In the genomic region with DNA sequence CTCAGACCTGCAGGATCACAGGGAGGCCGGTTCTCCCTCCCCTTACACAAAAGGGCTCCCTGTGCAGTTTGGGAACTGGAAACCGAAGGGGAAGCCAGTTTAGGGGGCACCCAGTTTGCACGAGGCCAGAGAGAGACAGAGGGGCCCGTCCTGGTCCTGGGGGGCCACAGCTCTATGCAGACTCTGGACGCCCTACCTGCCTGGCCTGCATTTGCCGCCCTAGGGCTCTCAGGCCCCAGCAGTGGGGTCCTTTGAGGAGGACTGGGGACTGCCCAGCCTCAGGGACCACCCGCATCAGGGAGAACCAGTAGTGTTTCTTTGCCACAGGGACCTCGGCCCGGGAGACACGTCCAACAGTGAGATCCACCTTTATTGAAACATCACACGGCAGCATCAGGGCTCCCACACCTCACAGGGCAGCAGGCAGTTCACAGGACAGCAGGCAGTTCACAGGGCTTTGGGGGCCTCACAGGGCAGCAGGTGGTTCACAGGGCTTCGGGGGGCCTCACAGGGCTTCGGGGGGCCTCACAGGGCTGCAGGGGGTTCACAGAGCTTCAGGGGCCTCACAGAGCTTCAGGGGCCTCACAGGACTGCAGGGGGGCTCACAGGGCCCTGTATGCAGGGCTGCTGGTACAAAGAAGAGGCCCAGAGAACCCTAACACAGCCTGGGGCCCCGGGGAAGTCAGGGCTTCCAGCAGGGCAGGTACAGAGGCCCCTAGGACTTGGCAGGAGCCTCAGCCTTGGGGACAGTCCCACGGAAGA, we compare ENCODE assay signal across 8 cellular contexts. TPM values are rescaled to one million over a fixed set of nuclear protein-coding genes. Genes with fewer than 3 reads are reported as not detected.
DNase-seq lines count a peak whose midpoint lies in the region; ATAC-seq and TF ChIP-seq lines count a peak whose summit lies in the region.

No MANE protein-coding gene starts in this region.

- no peaks in the 10 kb centered on the region for H3K9me3 ChIP-seq in upper lobe of right lung

- H2AK5ac ChIP-seq in mesendoderm (ENCODE audit: low read length), result no peak overlapping the region

- H2BK5ac ChIP-seq in mesendoderm (ENCODE audit: low read length), result no peak overlapping the region

- no peaks in the 10 kb centered on the region for H3K27me3 Mint-ChIP-seq in activated T-cell treated with anti-CD3 and anti-CD28 coated beads, Interleukin-2, amount 50 U/mL, for 4 hours (ENCODE audit: low read depth)

- no peak overlapping the region for H3K23ac ChIP-seq in mesendoderm (ENCODE audit: low read length)

- H3K4me1 ChIP-seq in mesendoderm (ENCODE audit: control insufficient read depth, low read depth, low read length) (no peaks in the 10 kb centered on the region), upper lobe of right lung (peaks cover 16% of the 10 kb centered on the region)

- no peak for TF ChIP-seq CTCF in upper lobe of right lung (IDR thresholded peaks at IDR 0.05)

- no peak overlapping the region for H3K4ac ChIP-seq in mesendoderm (ENCODE audit: low read depth, low read length)

- peak overlapping the region; percentile 52 for H3K9ac ChIP-seq in mesendoderm (ENCODE audit: low read length)

- H3K9me3 Mint-ChIP-seq in activated T-cell treated with anti-CD3 and anti-CD28 coated beads, Interleukin-2, amount 50 U/mL, for 4 hours, result no peaks in the 10 kb centered on the region

- no peak for ATAC-seq in activated T-cell treated with anti-CD3 and anti-CD28 coated beads, Interleukin-2, amount 50 U/mL, for 4 hours
- ATAC-seq in upper lobe of right lung, result no peak
- ATAC-seq in GM18517 (IDR thresholded peaks at IDR 0.05; ENCODE audit: unreplicated experiment), result no peak
- ATAC-seq in GM18502 (IDR thresholded peaks at IDR 0.05; ENCODE audit: poor library complexity, unreplicated experiment), result no peak

- H3K27ac ChIP-seq in caudate nucleus (ENCODE audit: low read depth, low read length) (peak overlapping the region; percentile 89), mesendoderm (ENCODE audit: low read depth, low read length) (no peak overlapping the region), upper lobe of right lung (peak overlapping the region; percentile 34)

- H2BK120ac ChIP-seq in mesendoderm (ENCODE audit: low read depth, low read length), result no peak overlapping the region

- peaks cover 3% of the 10 kb centered on the region for H3K36me3 Mint-ChIP-seq in activated T-cell treated with anti-CD3 and anti-CD28 coated beads, Interleukin-2, amount 50 U/mL, for 4 hours (ENCODE audit: insufficient read depth)

- H3K27me3 ChIP-seq in mesendoderm (ENCODE audit: insufficient read depth, low read length, poor library complexity) (no peaks in the 10 kb centered on the region), upper lobe of right lung (no peaks in the 10 kb centered on the region)

- no peaks in the 10 kb centered on the region for H3K79me2 ChIP-seq in mesendoderm (ENCODE audit: control insufficient read depth, insufficient read depth, low read length)

- H4K8ac ChIP-seq in mesendoderm (ENCODE audit: low read depth, low read length), result no peak overlapping the region

- H3K79me1 ChIP-seq in mesendoderm (ENCODE audit: low read length), result no peaks in the 10 kb centered on the region

- peaks cover 45% of the 10 kb centered on the region for H3K4me1 Mint-ChIP-seq in activated T-cell treated with anti-CD3 and anti-CD28 coated beads, Interleukin-2, amount 50 U/mL, for 4 hours (ENCODE audit: low read depth)

- H3K36me3 ChIP-seq in mesendoderm (ENCODE audit: control insufficient read depth, insufficient read depth, low read length) (no peaks in the 10 kb centered on the region), upper lobe of right lung (no peaks in the 10 kb centered on the region)

- peak overlapping the region; percentile 59 for H3K4me3 Mint-ChIP-seq in activated T-cell treated with anti-CD3 and anti-CD28 coated beads, Interleukin-2, amount 50 U/mL, for 4 hours

- H2BK15ac ChIP-seq in mesendoderm (replicated peaks; ENCODE audit: low read depth), result no peak overlapping the region

- H3K4me2 ChIP-seq in mesendoderm (ENCODE audit: low read length), result no peak overlapping the region

- no peak overlapping the region for H4K5ac ChIP-seq in mesendoderm (ENCODE audit: low read length)

- intact Hi-C loops in upper lobe of right lung (cut with DNase I), result no loop called here

- WGBS in mesendoderm (ENCODE audit: extremely low coverage, insufficient coverage, low lambda C conversion rate), result no CpG with 5 or more reads among the region's 15 CpGs

- H3K4me3 ChIP-seq in mesendoderm (ENCODE audit: low read length) (no peak overlapping the region), upper lobe of right lung (peak overlapping the region; percentile 67)

- DNase-seq in activated T-cell treated with anti-CD3 and anti-CD28 coated beads, Interleukin-2, amount 50 U/mL, for 4 hours, result no peak
- no peak for DNase-seq in activated T-cell treated with anti-CD3 and anti-CD28 coated beads, Interleukin-2, amount 50 U/mL, for 1 hour
- no peak for DNase-seq in caudate nucleus (lab: John Stamatoyannopoulos, UW)
- no peak for DNase-seq in mesendoderm
- DNase-seq in upper lobe of right lung, result no peak
- DNase-seq in NCI-H2107 (lab: John Stamatoyannopoulos, UW), result no peak

- peak overlapping the region; percentile 82 for H3K56ac ChIP-seq in mesendoderm (ENCODE audit: low read length)

- peak overlapping the region; percentile 24 for H3K18ac ChIP-seq in mesendoderm (ENCODE audit: low read length)

RNA-seq across cellular contexts. Expression of a gene that starts 0.6 kb away (rescaled TPM):
- 10 to 100 TPM; 69.5 to 89.1 (median 87.7) TPM for total RNA-seq in activated T-cell treated with anti-CD3 and anti-CD28 coated beads, Interleukin-2, amount 50 U/mL, for 4 hours
- polyA plus RNA-seq in mesendoderm (2013, experiment 1 of 2), result 27.2 TPM
- polyA plus RNA-seq in mesendoderm (2013, experiment 2 of 2), result 28.2 TPM
- total RNA-seq in upper lobe of right lung, result 23.9 TPM

RNA-seq across cellular contexts. Expression of a gene that starts 18.6 kb away (rescaled TPM):
- not detected for total RNA-seq in activated T-cell treated with anti-CD3 and anti-CD28 coated beads, Interleukin-2, amount 50 U/mL, for 4 hours
- polyA plus RNA-seq in mesendoderm (2013, experiment 1 of 2), result 0.07 TPM
- 0.04 TPM for polyA plus RNA-seq in mesendoderm (2013, experiment 2 of 2)
- not detected for total RNA-seq in upper lobe of right lung

RNA-seq across cellular contexts. Expression of a gene that starts 36.6 kb away (rescaled TPM):
- total RNA-seq in activated T-cell treated with anti-CD3 and anti-CD28 coated beads, Interleukin-2, amount 50 U/mL, for 4 hours, result under 1 TPM; 0.34 to 0.82 (median 0.46) TPM
- polyA plus RNA-seq in mesendoderm (2013, experiment 1 of 2), result 0.03 TPM
- polyA plus RNA-seq in mesendoderm (2013, experiment 2 of 2), result 0.03 TPM
- total RNA-seq in upper lobe of right lung, result 6.5 TPM

RNA-seq across cellular contexts. Expression of a gene that starts 36.8 kb away (rescaled TPM):
- total RNA-seq in activated T-cell treated with anti-CD3 and anti-CD28 coated beads, Interleukin-2, amount 50 U/mL, for 4 hours, result 1 to 10 TPM; 1.7 to 2.8 (median 2.5) TPM
- polyA plus RNA-seq in mesendoderm (2013, experiment 1 of 2), result 2.0 TPM
- polyA plus RNA-seq in mesendoderm (2013, experiment 2 of 2), result 2.0 TPM
- total RNA-seq in upper lobe of right lung, result 27.3 TPM
